Comparison of ENCODE assay signal across 7 cellular contexts in genomic region chr7:158695726-158696452, GRCh38. TPM values are rescaled to one million over a fixed set of nuclear protein-coding genes. Genes with fewer than 3 reads are reported as not detected.
DNase-seq lines count a peak whose midpoint lies in the region; ATAC-seq and TF ChIP-seq lines count a peak whose summit lies in the region.

No MANE protein-coding gene starts in this region.

- peaks cover 82% of the 10 kb centered on the region for H3K79me2 ChIP-seq in DOHH2 (ENCODE audit: control insufficient read depth, low read length)

- H3K4me2 ChIP-seq in DOHH2 (ENCODE audit: low read length) = no peak overlapping the region

- H3K27ac ChIP-seq in DOHH2 (ENCODE audit: low read depth, low read length) = no peak overlapping the region

- peak; percentile 54 for TF ChIP-seq CTCF in DOHH2 (IDR thresholded peaks at IDR 0.05; ENCODE audit: low read depth, low read length, poor library complexity, severe bottlenecking)

- no peaks in the 10 kb centered on the region for H3K9me3 ChIP-seq in DOHH2 (ENCODE audit: control insufficient read depth, insufficient read depth, low read length)

- ATAC-seq in GM19372 (IDR thresholded peaks at IDR 0.05; ENCODE audit: low read depth, unreplicated experiment) = peak; percentile 88
- ATAC-seq in HG03565 (IDR thresholded peaks at IDR 0.05; ENCODE audit: unreplicated experiment) = peak; percentile 90
- peak; percentile 99 for ATAC-seq in left lobe of liver

- no peaks in the 10 kb centered on the region for H3K9me2 ChIP-seq in DOHH2 (replicated peaks; ENCODE audit: control insufficient read depth, low read length)

- no peak overlapping the region for H3K4me3 ChIP-seq in DOHH2 (ENCODE audit: low read length)

- no peaks in the 10 kb centered on the region for H3K27me3 ChIP-seq in DOHH2 (ENCODE audit: control insufficient read depth, low read length)

- DNase-seq in T-helper 2 cell (peak in 3 of 5 experiments; percentile 30 to 57 (median 39)), cerebellum (ENCODE audit: low spot score) (peak; percentile 58), left lobe of liver (ENCODE audit: low spot score) (peak; percentile 58), stromal cell of bone marrow (ENCODE audit: low read depth) (peak; percentile 79)

- no peaks in the 10 kb centered on the region for H3F3A ChIP-seq in DOHH2 (ENCODE audit: control insufficient read depth, insufficient read depth)

- H4K20me1 ChIP-seq in DOHH2 (ENCODE audit: control insufficient read depth, insufficient read depth, low read depth, low read length) = peaks cover 9% of the 10 kb centered on the region; the same call in 1 of the 2 replicates

- H3K36me3 ChIP-seq in DOHH2 (ENCODE audit: control insufficient read depth, low read length) = peaks cover 93% of the 10 kb centered on the region

- no peaks in the 10 kb centered on the region for H3K4me1 ChIP-seq in DOHH2 (ENCODE audit: control insufficient read depth, low read length)

RNA-seq across cellular contexts. Expression of gene NCAPG2, which starts 8.7 kb away (rescaled TPM):
- total RNA-seq in cerebellum (21.2 TPM), left lobe of liver (4.0 TPM)
